8 cellular contexts compared by ENCODE assay signal in the genomic region with DNA sequence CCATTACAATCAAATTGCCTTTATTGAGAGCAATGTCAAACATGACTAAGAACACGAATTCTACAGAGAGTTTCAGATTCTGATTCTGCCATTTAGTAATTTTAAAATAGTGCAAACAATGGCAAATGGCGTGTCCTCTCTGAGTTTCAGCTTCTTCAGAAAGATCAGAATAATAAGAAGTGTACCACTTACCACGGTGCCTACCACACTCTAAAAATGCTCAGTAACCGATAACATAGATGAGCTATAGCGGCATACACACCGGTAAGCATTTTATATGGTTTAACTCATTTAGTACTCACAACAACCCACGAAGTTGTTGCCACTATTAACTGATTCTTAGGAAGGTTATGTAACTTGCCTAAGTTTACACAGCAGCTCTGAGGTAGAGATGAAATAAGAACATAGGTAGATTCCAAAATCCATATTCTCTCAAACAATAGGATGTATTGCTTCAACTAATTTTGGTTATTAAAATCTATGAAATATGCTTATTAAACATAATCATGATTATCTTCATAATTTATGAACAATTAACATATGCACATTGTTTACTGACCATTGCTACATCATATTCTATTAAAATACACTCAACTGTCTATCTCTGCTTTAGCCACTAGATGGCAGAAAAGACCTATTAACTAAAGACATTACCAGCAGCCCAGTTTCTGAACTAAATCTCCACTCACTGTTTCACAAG. TPM values are rescaled to one million over a fixed set of nuclear protein-coding genes. Genes with fewer than 3 reads are reported as not detected.
DNase-seq lines count a peak whose midpoint lies in the region; ATAC-seq and TF ChIP-seq lines count a peak whose summit lies in the region.

No MANE protein-coding gene starts in this region.

- no peaks in the 10 kb centered on the region for H3K36me3 ChIP-seq in ascending aorta
- H3K36me3 ChIP-seq in tibial artery: no peaks in the 10 kb centered on the region

- no peaks in the 10 kb centered on the region for H3K27me3 ChIP-seq in ascending aorta
- H3K27me3 ChIP-seq in tibial artery: no peaks in the 10 kb centered on the region

- peaks cover 4% of the 10 kb centered on the region for H3K27me3 Mint-ChIP-seq in activated naive CD8-positive, alpha-beta T cell treated with anti-CD3 and anti-CD28 coated beads for 36 hours

- intact Hi-C loops in ascending aorta (cut with DNase I): loop anchor here (1.0 to 10.0 kb wide), 2 partner anchors 155 to 1051 kb away; no protein-coding TSS in a partner anchor
- intact Hi-C loops in tibial artery (cut with DNase I; ENCODE audit: low total_unique reads): loop anchor here (10.0 kb wide), 1 partner anchor 161 kb away; a partner anchor contains a TSS

- no peaks in the 10 kb centered on the region for H3K9me3 ChIP-seq in ascending aorta
- no peaks in the 10 kb centered on the region for H3K9me3 ChIP-seq in tibial artery

- H3K27ac Mint-ChIP-seq in activated naive CD8-positive, alpha-beta T cell treated with anti-CD3 and anti-CD28 coated beads for 36 hours: no peak overlapping the region

- H3K27ac ChIP-seq in ascending aorta (no peak overlapping the region), tibial artery (no peak overlapping the region)

- H3K4me1 ChIP-seq in ascending aorta: no peaks in the 10 kb centered on the region
- H3K4me1 ChIP-seq in tibial artery: no peaks in the 10 kb centered on the region

- no peaks in the 10 kb centered on the region for H3K9me3 Mint-ChIP-seq in activated naive CD8-positive, alpha-beta T cell treated with anti-CD3 and anti-CD28 coated beads for 36 hours

- ATAC-seq in GM19397 (IDR thresholded peaks at IDR 0.05; ENCODE audit: unreplicated experiment): peak; percentile 86
- ATAC-seq in HG03342 (IDR thresholded peaks at IDR 0.05; ENCODE audit: unreplicated experiment): peak; percentile 97

- DNase-seq in DMS153 treated with DMSO at 0.1 percent for 48 hours (lab: John Stamatoyannopoulos, UW; ENCODE audit: unreplicated experiment) (peak; percentile 68), NCI-H2227 treated with DMSO at 0.1 percent for 48 hours (lab: John Stamatoyannopoulos, UW) (peak; percentile 84), ascending aorta (ENCODE audit: low spot score in 2 of 2) (no peak), iPS-NIHi7 (ENCODE audit: extremely low spot score) (peak; percentile 16), tibial artery (no peak)
- no peak for DNase-seq in activated naive CD8-positive, alpha-beta T cell treated with anti-CD3 and anti-CD28 coated beads for 36 hours

- H3K4me3 Mint-ChIP-seq in activated naive CD8-positive, alpha-beta T cell treated with anti-CD3 and anti-CD28 coated beads for 36 hours: no peak overlapping the region

- no peaks in the 10 kb centered on the region for H3K36me3 Mint-ChIP-seq in activated naive CD8-positive, alpha-beta T cell treated with anti-CD3 and anti-CD28 coated beads for 36 hours

- TF ChIP-seq CTCF in ascending aorta (IDR thresholded peaks at IDR 0.05) (peak; percentile 47 to 67 (median 59)), tibial artery (IDR thresholded peaks at IDR 0.05) (peak; percentile 71 to 80)

- H3K4me3 ChIP-seq in ascending aorta (no peak overlapping the region), tibial artery (no peak overlapping the region)

- H3K4me1 Mint-ChIP-seq in activated naive CD8-positive, alpha-beta T cell treated with anti-CD3 and anti-CD28 coated beads for 36 hours: no peaks in the 10 kb centered on the region

RNA-seq across cellular contexts. Expression of a gene that starts 38.3 kb away (rescaled TPM):
- not detected for total RNA-seq in ascending aorta
- total RNA-seq in activated naive CD8-positive, alpha-beta T cell treated with anti-CD3 and anti-CD28 coated beads for 36 hours: under 1 TPM; 0.14 to 0.29 TPM

Comparison
In these comparisons a context has a peak if more than half of its experiments do, and no peak if none do; other contexts are left out.
1. DNase-seq: peak in DMS153 treated with DMSO at 0.1 percent for 48 hours (single experiment), NCI-H2227 treated with DMSO at 0.1 percent for 48 hours (single experiment) and iPS-NIHi7 (single experiment); none in ascending aorta (0 of 2), tibial artery (0 of 2) and activated naive CD8-positive, alpha-beta T cell treated with anti-CD3 and anti-CD28 coated beads for 36 hours (single experiment).